33 cellular contexts compared by ENCODE assay signal in the genomic region with DNA sequence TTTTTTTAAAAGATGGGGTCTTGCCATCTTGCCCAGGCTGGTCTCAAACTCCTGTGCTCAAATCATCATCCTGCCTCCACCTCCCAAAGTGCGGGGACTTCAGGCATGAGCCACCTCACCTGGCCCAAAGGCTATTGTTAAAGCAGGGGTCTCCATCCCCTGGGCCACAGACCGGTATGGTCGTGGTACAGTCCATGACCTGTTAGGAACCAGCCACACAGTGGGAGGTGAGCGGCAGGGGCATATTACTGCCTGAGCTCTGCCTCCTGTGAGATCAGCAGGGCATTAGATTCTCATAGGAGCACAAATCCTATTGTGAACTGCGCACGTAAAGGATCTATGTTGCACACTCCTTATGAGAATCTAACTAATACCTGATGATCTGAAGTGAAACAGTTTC. TPM values are rescaled to one million over a fixed set of nuclear protein-coding genes. Genes with fewer than 3 reads are reported as not detected.
"Had no signal": no experiment of that assay in that cellular context is flagged by ENCODE, and none has a peak within 500 bp of the region (broad histone marks: within the 10 kb centered on the region; RNA-seq: fewer than 3 reads in every experiment).

No MANE protein-coding gene starts in this region.

- H3K9me3 ChIP-seq: adrenal gland, body of pancreas, breast epithelium, MG63, Peyer's patch, SJSA1, SK-N-SH had no signal

- ATAC-seq: activated CD8-positive, alpha-beta T cell treated with anti-CD3 and anti-CD28 coated beads for 36 hours; activated naive CD4-positive, alpha-beta T cell treated with anti-CD3 and anti-CD28 coated beads, Interleukin-2, amount 50 U/mL, for 72 hours; body of pancreas; PC-3 had no signal

- H3K36me3 ChIP-seq: adrenal gland, breast epithelium, MG63, Peyer's patch, SJSA1 had no signal

- H3K4me3 ChIP-seq: adrenal gland, body of pancreas, breast epithelium, MG63, Peyer's patch, SJSA1 had no signal

- FAIRE-seq: astrocyte, TTC549 had no signal

- H3K27me3 ChIP-seq: adrenal gland, body of pancreas, breast epithelium, MG63, Peyer's patch, SJSA1 had no signal

- H3K27ac ChIP-seq: adrenal gland, body of pancreas, breast epithelium, Peyer's patch, SJSA1 had no signal

- H3K9ac ChIP-seq: SK-N-SH had no signal

- H3K4me1 ChIP-seq: adrenal gland, body of pancreas, breast epithelium, Peyer's patch, SJSA1 had no signal

- DNase-seq: activated CD4-positive, alpha-beta T cell treated with anti-CD3 and anti-CD28 coated beads, Interleukin-2, amount 10 ng/mL, durations not matched to agents 24 days and 14 days; activated CD4-positive, alpha-beta T cell treated with anti-CD3 and anti-CD28 coated beads, Interleukin-2, amount 50 U/mL, for 4 hours; activated CD8-positive, alpha-beta T cell treated with anti-CD3 and anti-CD28 coated beads for 36 hours; activated gamma-delta T cell; activated naive CD4-positive, alpha-beta T cell treated with anti-CD3 and anti-CD28 coated beads for 36 hours; activated T-cell treated with anti-CD3 and anti-CD28 coated beads, Interleukin-2, amount 50 U/mL, for 1 hour; adrenal gland; body of pancreas; caudate nucleus; Kasumi-1; KG1; MG63; NCI-H1048; NCI-H1105 treated with DMSO at 0.1 percent for 48 hours; NCI-H1436; NCI-H1694; NCI-H1930; NCI-H2081 treated with DMSO at 0.1 percent for 48 hours; NCI-H226; NCI-H446 treated with DMSO at 0.1 percent for 48 hours; NCI-H524; NCI-H69; NK-92 treated with Interleukin-12 subunit alpha and Interleukin-12 subunit beta, amount 100 ng/mL, for 24 hours; PC-3; Peyer's patch; RPMI8226; SHP77 treated with DMSO at 0.1 percent for 48 hours; SK-N-SH had no signal

- H3K4me2 ChIP-seq: SK-N-SH had no signal

RNA-seq across cellular contexts. Expression of gene AQP3, which starts 33.6 kb away (rescaled TPM):
- total RNA-seq: SJSA1 had no signal

RNA-seq across cellular contexts. Expression of gene ANKRD18B, which starts 43.1 kb away (rescaled TPM):
- total RNA-seq: adrenal gland, breast epithelium, Peyer's patch, SJSA1 had no signal
- polyA plus RNA-seq: adrenal gland had no signal
